2 cellular contexts compared by ENCODE assay signal in the genomic region with DNA sequence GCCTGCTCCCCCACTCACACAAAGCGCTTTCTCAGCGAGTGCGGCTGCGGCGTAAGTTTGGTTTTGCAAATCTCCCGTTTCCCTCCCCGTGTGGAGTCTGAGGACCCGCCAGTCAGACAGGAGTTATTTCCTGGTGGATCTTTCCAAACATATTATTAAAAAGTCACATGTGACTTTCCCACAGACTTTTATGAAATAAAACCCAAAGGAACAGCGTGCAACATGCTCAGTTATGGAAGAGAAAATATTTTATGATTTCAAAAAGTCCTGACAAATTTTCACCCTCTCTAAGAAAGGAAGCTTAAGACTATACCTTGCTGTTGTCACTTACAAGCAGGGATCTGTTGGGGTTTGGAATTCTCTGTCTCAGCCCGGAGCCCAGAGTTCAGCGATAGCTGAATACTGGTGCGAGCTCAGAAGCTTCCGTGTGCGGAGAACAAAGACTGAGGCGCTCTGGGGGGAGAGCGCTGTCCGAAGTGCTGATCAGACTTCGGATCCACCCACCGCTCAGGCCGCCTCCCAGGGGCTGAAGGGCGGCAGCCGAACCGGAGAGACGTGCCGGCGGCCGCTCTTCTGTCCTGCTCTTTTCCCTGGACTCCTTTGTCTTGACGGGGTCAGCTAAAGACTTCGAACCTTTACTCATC.
A peak's percentile ranks its signal among the peaks of the same experiment; 100 is the strongest.
TF ChIP-seq lines count a peak whose summit lies in the region.

No MANE protein-coding gene starts in this region.

TF ChIP-seq in K562, 482 proteins besides CTCF, POLR2A, EP300 and RAD21 (continued from another document and continues in another):
- TF ChIP-seq, protein P1, sequence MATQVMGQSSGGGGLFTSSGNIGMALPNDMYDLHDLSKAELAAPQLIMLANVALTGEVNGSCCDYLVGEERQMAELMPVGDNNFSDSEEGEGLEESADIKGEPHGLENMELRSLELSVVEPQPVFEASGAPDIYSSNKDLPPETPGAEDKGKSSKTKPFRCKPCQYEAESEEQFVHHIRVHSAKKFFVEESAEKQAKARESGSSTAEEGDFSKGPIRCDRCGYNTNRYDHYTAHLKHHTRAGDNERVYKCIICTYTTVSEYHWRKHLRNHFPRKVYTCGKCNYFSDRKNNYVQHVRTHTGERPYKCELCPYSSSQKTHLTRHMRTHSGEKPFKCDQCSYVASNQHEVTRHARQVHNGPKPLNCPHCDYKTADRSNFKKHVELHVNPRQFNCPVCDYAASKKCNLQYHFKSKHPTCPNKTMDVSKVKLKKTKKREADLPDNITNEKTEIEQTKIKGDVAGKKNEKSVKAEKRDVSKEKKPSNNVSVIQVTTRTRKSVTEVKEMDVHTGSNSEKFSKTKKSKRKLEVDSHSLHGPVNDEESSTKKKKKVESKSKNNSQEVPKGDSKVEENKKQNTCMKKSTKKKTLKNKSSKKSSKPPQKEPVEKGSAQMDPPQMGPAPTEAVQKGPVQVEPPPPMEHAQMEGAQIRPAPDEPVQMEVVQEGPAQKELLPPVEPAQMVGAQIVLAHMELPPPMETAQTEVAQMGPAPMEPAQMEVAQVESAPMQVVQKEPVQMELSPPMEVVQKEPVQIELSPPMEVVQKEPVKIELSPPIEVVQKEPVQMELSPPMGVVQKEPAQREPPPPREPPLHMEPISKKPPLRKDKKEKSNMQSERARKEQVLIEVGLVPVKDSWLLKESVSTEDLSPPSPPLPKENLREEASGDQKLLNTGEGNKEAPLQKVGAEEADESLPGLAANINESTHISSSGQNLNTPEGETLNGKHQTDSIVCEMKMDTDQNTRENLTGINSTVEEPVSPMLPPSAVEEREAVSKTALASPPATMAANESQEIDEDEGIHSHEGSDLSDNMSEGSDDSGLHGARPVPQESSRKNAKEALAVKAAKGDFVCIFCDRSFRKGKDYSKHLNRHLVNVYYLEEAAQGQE (CRISPR knock-in tag; IDR thresholded peaks at IDR 0.05; ENCODE audit: low read depth), result peak; percentile 97
- TF ChIP-seq AFF1 (IDR thresholded peaks at IDR 0.05; ENCODE audit: low read depth in 1 of 2, partially characterized antibody in 2 of 2) (peak in 1 of 2 experiments; percentile 89), MIER1 (IDR thresholded peaks at IDR 0.05; ENCODE audit: low read depth) (peak; percentile 96), ZNF354B (CRISPR knock-in tag; IDR thresholded peaks at IDR 0.05) (no peak), RB1 (IDR thresholded peaks at IDR 0.05; ENCODE audit: low read depth) (0 out of 2 replicates have a peak, but pooled peaks have one; percentile 31), ZBTB11 (CRISPR knock-in tag; IDR thresholded peaks at IDR 0.05) (0 out of 6 replicates have a peak, but pooled peaks of 1 of the 3 experiments have one; percentile 35), NCOA1 (IDR thresholded peaks at IDR 0.05; ENCODE audit: low read depth) (peak; percentile 58; the same call in 1 of the 2 replicates), MTA1 (IDR thresholded peaks at IDR 0.05; ENCODE audit: borderline replicate concordance) (no peak), FOXA3 (CRISPR knock-in tag; conservative IDR thresholded peaks at IDR 0.05 in 1 of 2, IDR thresholded peaks at IDR 0.05 in 1 of 2) (0 out of 4 replicates have a peak, but pooled peaks of 1 of the 2 experiments have one; percentile 27), CREB1 (IDR thresholded peaks at IDR 0.05) (no peak), CREB1 (CRISPR knock-in tag; IDR thresholded peaks at IDR 0.05) (no peak), ZNF551 (CRISPR knock-in tag; IDR thresholded peaks at IDR 0.05) (no peak)

TF ChIP-seq in HepG2, 621 proteins besides CTCF, POLR2A, EP300 and RAD21 (continued from another document and continues in another):
- TF ChIP-seq PBX2 (CRISPR knock-in tag; IDR thresholded peaks at IDR 0.05) (peak; percentile 18; the same call in 1 of the 2 replicates), ZNF235 (CRISPR knock-in tag; IDR thresholded peaks at IDR 0.05; ENCODE audit: borderline replicate concordance) (peak; percentile 90), IRF9 (CRISPR knock-in tag; IDR thresholded peaks at IDR 0.05; ENCODE audit: borderline replicate concordance) (peak; percentile 96), ZNF749 (CRISPR knock-in tag; IDR thresholded peaks at IDR 0.05; ENCODE audit: borderline replicate concordance) (peak; percentile 98), ZNF780A (CRISPR knock-in tag; IDR thresholded peaks at IDR 0.05) (peak; percentile 96), FOXA3 (CRISPR knock-in tag; IDR thresholded peaks at IDR 0.05) (peak; percentile 83), DPF2 (CRISPR knock-in tag; IDR thresholded peaks at IDR 0.05; ENCODE audit: borderline replicate concordance, low read depth) (no peak), ZNF12 (CRISPR knock-in tag; IDR thresholded peaks at IDR 0.05) (peak; percentile 92), ARID2 (CRISPR knock-in tag; IDR thresholded peaks at IDR 0.05; ENCODE audit: borderline replicate concordance) (no peak), ZNF605 (CRISPR knock-in tag; IDR thresholded peaks at IDR 0.05) (peak; percentile 96), ZFP37 (CRISPR knock-in tag; IDR thresholded peaks at IDR 0.05; ENCODE audit: borderline replicate concordance) (peak; percentile 99), ZNF17 (CRISPR knock-in tag; IDR thresholded peaks at IDR 0.05) (peak; percentile 81; the same call in 1 of the 2 replicates), ZNF589 (CRISPR knock-in tag; conservative IDR thresholded peaks at IDR 0.05) (peak; percentile 96), ATF1 (CRISPR knock-in tag; IDR thresholded peaks at IDR 0.05) (no peak), TP53 (CRISPR knock-in tag; conservative IDR thresholded peaks at IDR 0.05) (peak; percentile 59; the same call in 1 of the 2 replicates), CEBPG (CRISPR knock-in tag; IDR thresholded peaks at IDR 0.05) (0 out of 2 replicates have a peak, but pooled peaks have one; percentile 43), KLF15 (CRISPR knock-in tag; IDR thresholded peaks at IDR 0.05; ENCODE audit: borderline replicate concordance) (peak; percentile 97; the same call in 1 of the 2 replicates), GFI1 (CRISPR knock-in tag; IDR thresholded peaks at IDR 0.05; ENCODE audit: borderline replicate concordance) (peak; percentile 76; the same call in 1 of the 2 replicates), MEIS2 (CRISPR knock-in tag; IDR thresholded peaks at IDR 0.05) (peak; percentile 99), SNAPC5 (CRISPR knock-in tag; IDR thresholded peaks at IDR 0.05; ENCODE audit: borderline replicate concordance) (peak; percentile 86; the same call in 1 of the 2 replicates), RBAK (CRISPR knock-in tag; IDR thresholded peaks at IDR 0.05) (no peak), TEAD3 (CRISPR knock-in tag; optimal IDR thresholded peaks at IDR 0.05; ENCODE audit: borderline replicate concordance) (peak; percentile 87), ATRX (CRISPR knock-in tag; IDR thresholded peaks at IDR 0.05; ENCODE audit: borderline replicate concordance) (no peak), ZNF841 (CRISPR knock-in tag; IDR thresholded peaks at IDR 0.05; ENCODE audit: borderline replicate concordance) (peak; percentile 86; the same call in 1 of the 2 replicates), ATAD3A (CRISPR knock-in tag; IDR thresholded peaks at IDR 0.05) (peak; percentile 97), ZFX (CRISPR knock-in tag; IDR thresholded peaks at IDR 0.05; ENCODE audit: low read depth) (0 out of 2 replicates have a peak, but pooled peaks have one; percentile 32), ZNF263 (CRISPR knock-in tag; IDR thresholded peaks at IDR 0.05) (peak; percentile 84), ZNF225 (CRISPR knock-in tag; IDR thresholded peaks at IDR 0.05) (peak; percentile 85; the same call in 1 of the 2 replicates), PAX8 (CRISPR knock-in tag; IDR thresholded peaks at IDR 0.05; ENCODE audit: borderline replicate concordance) (peak; percentile 61; the same call in 1 of the 2 replicates), RORA (CRISPR knock-in tag; IDR thresholded peaks at IDR 0.05) (no peak), HMG20B (CRISPR knock-in tag; conservative IDR thresholded peaks at IDR 0.05) (peak; percentile 88), NKX3-1 (CRISPR knock-in tag; IDR thresholded peaks at IDR 0.05) (peak; percentile 99), ZNF607 (CRISPR knock-in tag; IDR thresholded peaks at IDR 0.05; ENCODE audit: borderline replicate concordance) (peak; percentile 99), FIP1L1 (IDR thresholded peaks at IDR 0.05; ENCODE audit: borderline replicate concordance, insufficient read depth, low read depth, low read length) (no peak), ZNF138 (CRISPR knock-in tag; IDR thresholded peaks at IDR 0.05; ENCODE audit: low read depth) (peak; percentile 92; the same call in 1 of the 2 replicates), TBX3 (IDR thresholded peaks at IDR 0.05; ENCODE audit: borderline replicate concordance) (no peak), ZMAT5 (CRISPR knock-in tag; IDR thresholded peaks at IDR 0.05; ENCODE audit: borderline replicate concordance, low read depth) (0 out of 2 replicates have a peak, but pooled peaks have one; percentile 56), YEATS2 (CRISPR knock-in tag; IDR thresholded peaks at IDR 0.05; ENCODE audit: borderline replicate concordance) (peak; percentile 83), ARID4A (CRISPR knock-in tag; IDR thresholded peaks at IDR 0.05; ENCODE audit: borderline replicate concordance) (peak; percentile 89; the same call in 1 of the 2 replicates), YEATS4 (CRISPR knock-in tag; IDR thresholded peaks at IDR 0.05; ENCODE audit: borderline replicate concordance) (peak; percentile 67; the same call in 1 of the 2 replicates)
- TF ChIP-seq, protein P2, sequence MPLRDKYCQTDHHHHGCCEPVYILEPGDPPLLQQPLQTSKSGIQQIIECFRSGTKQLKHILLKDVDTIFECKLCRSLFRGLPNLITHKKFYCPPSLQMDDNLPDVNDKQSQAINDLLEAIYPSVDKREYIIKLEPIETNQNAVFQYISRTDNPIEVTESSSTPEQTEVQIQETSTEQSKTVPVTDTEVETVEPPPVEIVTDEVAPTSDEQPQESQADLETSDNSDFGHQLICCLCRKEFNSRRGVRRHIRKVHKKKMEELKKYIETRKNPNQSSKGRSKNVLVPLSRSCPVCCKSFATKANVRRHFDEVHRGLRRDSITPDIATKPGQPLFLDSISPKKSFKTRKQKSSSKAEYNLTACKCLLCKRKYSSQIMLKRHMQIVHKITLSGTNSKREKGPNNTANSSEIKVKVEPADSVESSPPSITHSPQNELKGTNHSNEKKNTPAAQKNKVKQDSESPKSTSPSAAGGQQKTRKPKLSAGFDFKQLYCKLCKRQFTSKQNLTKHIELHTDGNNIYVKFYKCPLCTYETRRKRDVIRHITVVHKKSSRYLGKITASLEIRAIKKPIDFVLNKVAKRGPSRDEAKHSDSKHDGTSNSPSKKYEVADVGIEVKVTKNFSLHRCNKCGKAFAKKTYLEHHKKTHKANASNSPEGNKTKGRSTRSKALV (CRISPR knock-in tag; IDR thresholded peaks at IDR 0.05), result peak; percentile 95
- TF ChIP-seq, protein P3, sequence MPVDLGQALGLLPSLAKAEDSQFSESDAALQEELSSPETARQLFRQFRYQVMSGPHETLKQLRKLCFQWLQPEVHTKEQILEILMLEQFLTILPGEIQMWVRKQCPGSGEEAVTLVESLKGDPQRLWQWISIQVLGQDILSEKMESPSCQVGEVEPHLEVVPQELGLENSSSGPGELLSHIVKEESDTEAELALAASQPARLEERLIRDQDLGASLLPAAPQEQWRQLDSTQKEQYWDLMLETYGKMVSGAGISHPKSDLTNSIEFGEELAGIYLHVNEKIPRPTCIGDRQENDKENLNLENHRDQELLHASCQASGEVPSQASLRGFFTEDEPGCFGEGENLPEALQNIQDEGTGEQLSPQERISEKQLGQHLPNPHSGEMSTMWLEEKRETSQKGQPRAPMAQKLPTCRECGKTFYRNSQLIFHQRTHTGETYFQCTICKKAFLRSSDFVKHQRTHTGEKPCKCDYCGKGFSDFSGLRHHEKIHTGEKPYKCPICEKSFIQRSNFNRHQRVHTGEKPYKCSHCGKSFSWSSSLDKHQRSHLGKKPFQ (CRISPR knock-in tag; IDR thresholded peaks at IDR 0.05; ENCODE audit: insufficient replicate concordance), result peak; percentile 71
